2 cellular contexts compared by ENCODE assay signal in the genomic region with DNA sequence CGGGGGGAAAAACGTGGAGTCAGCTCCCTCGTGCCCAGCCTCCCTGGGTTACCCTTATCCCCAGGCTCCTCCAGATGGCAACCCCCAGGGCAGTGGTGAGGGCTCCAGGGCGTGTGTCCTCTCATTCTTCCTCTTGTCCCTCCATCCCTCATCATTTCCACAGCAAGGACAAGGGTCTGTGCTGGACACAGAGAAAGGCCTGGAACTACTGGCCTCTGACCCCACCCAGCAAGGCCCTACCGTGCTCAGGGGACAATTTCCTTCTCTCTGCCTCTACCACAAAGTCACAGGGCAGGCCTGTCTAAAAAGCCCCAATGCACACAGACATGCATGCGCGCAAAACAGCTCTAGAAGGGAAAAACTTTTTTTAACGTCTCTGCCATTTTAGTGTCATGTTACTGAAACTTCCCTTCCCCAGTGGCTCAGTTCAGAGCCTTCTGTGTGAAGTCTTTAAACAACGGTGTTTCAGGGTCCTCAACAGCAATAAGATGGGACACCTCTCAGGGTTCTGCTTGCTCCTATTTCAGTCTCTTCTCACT.
TF ChIP-seq lines count a peak whose summit lies in the region.

No MANE protein-coding gene starts in this region.

TF ChIP-seq in HCT116, 20 proteins besides CTCF, POLR2A, EP300 and RAD21:
- TF ChIP-seq ATF3 (IDR thresholded peaks at IDR 0.05) (no peak), EZH2phosphoT487 (IDR thresholded peaks at IDR 0.05; ENCODE audit: borderline replicate concordance) (no peak), ELF1 (IDR thresholded peaks at IDR 0.05; ENCODE audit: borderline replicate concordance, low read depth) (no peak), EGR1 (IDR thresholded peaks at IDR 0.05; ENCODE audit: low read depth) (no peak), JUND (IDR thresholded peaks at IDR 0.05) (no peak), SP1 (IDR thresholded peaks at IDR 0.05; ENCODE audit: low read depth) (no peak), POLR2AphosphoS5 (IDR thresholded peaks at IDR 0.05; ENCODE audit: low read depth, low read length) (no peak), YY1 (IDR thresholded peaks at IDR 0.05; ENCODE audit: extremely low read depth, insufficient replicate concordance, low read depth, low read length) (no peak), FOSL1 (IDR thresholded peaks at IDR 0.05; ENCODE audit: low read depth) (no peak), ZFX (IDR thresholded peaks at IDR 0.05) (no peak), EZH2 (IDR thresholded peaks at IDR 0.05) (no peak), CEBPB (IDR thresholded peaks at IDR 0.05; ENCODE audit: low read depth) (no peak), SRF (IDR thresholded peaks at IDR 0.05; ENCODE audit: low read depth) (no peak), TCF7L2 (IDR thresholded peaks at IDR 0.05; ENCODE audit: borderline replicate concordance, extremely low read depth, insufficient read depth, insufficient read length) (no peak), ZBTB33 (IDR thresholded peaks at IDR 0.05; ENCODE audit: extremely low read depth, insufficient replicate concordance, low read length) (no peak), ZNF274 (IDR thresholded peaks at IDR 0.05; ENCODE audit: low read depth, low read length) (no peak)
- TF ChIP-seq, protein P1, sequence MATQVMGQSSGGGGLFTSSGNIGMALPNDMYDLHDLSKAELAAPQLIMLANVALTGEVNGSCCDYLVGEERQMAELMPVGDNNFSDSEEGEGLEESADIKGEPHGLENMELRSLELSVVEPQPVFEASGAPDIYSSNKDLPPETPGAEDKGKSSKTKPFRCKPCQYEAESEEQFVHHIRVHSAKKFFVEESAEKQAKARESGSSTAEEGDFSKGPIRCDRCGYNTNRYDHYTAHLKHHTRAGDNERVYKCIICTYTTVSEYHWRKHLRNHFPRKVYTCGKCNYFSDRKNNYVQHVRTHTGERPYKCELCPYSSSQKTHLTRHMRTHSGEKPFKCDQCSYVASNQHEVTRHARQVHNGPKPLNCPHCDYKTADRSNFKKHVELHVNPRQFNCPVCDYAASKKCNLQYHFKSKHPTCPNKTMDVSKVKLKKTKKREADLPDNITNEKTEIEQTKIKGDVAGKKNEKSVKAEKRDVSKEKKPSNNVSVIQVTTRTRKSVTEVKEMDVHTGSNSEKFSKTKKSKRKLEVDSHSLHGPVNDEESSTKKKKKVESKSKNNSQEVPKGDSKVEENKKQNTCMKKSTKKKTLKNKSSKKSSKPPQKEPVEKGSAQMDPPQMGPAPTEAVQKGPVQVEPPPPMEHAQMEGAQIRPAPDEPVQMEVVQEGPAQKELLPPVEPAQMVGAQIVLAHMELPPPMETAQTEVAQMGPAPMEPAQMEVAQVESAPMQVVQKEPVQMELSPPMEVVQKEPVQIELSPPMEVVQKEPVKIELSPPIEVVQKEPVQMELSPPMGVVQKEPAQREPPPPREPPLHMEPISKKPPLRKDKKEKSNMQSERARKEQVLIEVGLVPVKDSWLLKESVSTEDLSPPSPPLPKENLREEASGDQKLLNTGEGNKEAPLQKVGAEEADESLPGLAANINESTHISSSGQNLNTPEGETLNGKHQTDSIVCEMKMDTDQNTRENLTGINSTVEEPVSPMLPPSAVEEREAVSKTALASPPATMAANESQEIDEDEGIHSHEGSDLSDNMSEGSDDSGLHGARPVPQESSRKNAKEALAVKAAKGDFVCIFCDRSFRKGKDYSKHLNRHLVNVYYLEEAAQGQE (IDR thresholded peaks at IDR 0.05; ENCODE audit: low read depth): no peak

TF ChIP-seq in neural cell, 6 proteins besides CTCF, POLR2A, EP300 and RAD21:
- no peak for TF ChIP-seq POLR2AphosphoS5 (IDR thresholded peaks at IDR 0.05)
- TF ChIP-seq SMC3 (conservative IDR thresholded peaks at IDR 0.05; ENCODE audit: poor library complexity): no peak
- TF ChIP-seq, protein P1 (IDR thresholded peaks at IDR 0.05; ENCODE audit: borderline replicate concordance): no peak
- TF ChIP-seq MXI1 (conservative IDR thresholded peaks at IDR 0.05; ENCODE audit: poor library complexity, severe bottlenecking): no peak
- no peak for TF ChIP-seq TAF1 (IDR thresholded peaks at IDR 0.05; ENCODE audit: low read depth)
- TF ChIP-seq EZH2 (IDR thresholded peaks at IDR 0.05; ENCODE audit: borderline replicate concordance, insufficient read depth, low read length, poor library complexity, severe bottlenecking): no peak
TF ChIP-seq in neural cell: peak in this region for 0.
